Comparison of ENCODE assay signal across 41 cellular contexts in the genomic region with DNA sequence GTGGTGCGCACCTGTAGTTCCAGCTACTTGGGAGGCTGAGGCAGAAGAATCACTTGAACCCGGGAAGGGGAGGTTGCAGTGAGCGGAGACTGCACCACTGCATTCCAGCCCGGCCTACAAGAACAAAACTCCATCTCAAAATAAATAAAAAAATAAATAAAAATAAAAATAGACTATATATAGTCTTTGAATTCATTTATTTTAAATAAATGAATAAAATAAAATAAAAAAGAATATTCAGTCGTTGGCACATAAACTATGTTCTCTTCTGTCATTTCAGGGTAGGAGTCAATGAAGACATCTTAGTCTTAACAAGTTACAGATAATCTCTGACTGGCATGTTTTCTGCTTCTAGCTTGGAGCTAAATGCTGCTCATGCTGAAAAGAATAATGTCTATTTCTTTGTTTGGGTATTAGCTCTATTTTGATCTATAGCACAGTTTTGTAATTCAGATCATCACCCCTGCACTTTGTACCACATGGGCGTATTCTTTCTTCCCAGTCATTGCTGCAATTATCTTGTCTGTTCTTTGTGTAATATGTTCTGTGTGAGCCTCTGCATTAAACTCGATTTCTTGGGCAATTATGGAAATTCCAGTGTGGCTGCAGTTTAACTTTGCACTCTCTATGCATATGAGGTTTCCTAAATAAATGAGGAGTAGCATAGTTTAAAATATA. TPM values are rescaled to one million over a fixed set of nuclear protein-coding genes. Genes with fewer than 3 reads are reported as not detected.
"Had no signal": no experiment of that assay in that cellular context is flagged by ENCODE, and none has a peak within 500 bp of the region (broad histone marks: within the 10 kb centered on the region; RNA-seq: fewer than 3 reads in every experiment).

No MANE protein-coding gene starts in this region.

- H3K36me3 Mint-ChIP-seq: activated CD4-positive, alpha-beta memory T cell treated with anti-CD3 and anti-CD28 coated beads for 36 hours; activated CD8-positive, alpha-beta memory T cell treated with anti-CD3 and anti-CD28 coated beads, Interleukin-2, amount 10 ng/mL, durations not matched to agents 7 days and 5 days; activated naive CD4-positive, alpha-beta T cell treated with anti-CD3 and anti-CD28 coated beads, Interleukin-2, amount 10 ng/mL, durations not matched to agents 7 days and 5 days; activated naive CD4-positive, alpha-beta T cell treated with anti-CD3 and anti-CD28 coated beads, Interleukin-2, amount 50 U/mL, for 72 hours; activated naive CD8-positive, alpha-beta T cell treated with anti-CD3 and anti-CD28 coated beads, Interleukin-2, amount 10 ng/mL, durations not matched to agents 7 days and 5 days had no signal

- H3K4me1 ChIP-seq: esophagus muscularis mucosa, foreskin keratinocyte, gastrocnemius medialis had no signal

- H3K27ac ChIP-seq: brain microvascular endothelial cell, coronary artery, esophagus muscularis mucosa, foreskin keratinocyte, gastrocnemius medialis, WERI-Rb-1 had no signal

- H3K27ac Mint-ChIP-seq: activated CD4-positive, alpha-beta memory T cell treated with anti-CD3 and anti-CD28 coated beads for 36 hours; activated CD4-positive, alpha-beta T cell treated with anti-CD3 and anti-CD28 coated beads for 36 hours; activated CD4-positive, alpha-beta T cell treated with anti-CD3 and anti-CD28 coated beads, Interleukin-2, amount 10 ng/mL, durations not matched to agents 24 days and 14 days; activated CD8-positive, alpha-beta memory T cell treated with anti-CD3 and anti-CD28 coated beads, Interleukin-2, amount 10 ng/mL, durations not matched to agents 7 days and 5 days; activated CD8-positive, alpha-beta T cell treated with anti-CD3 and anti-CD28 coated beads, Interleukin-2, amount 10 ng/mL, durations not matched to agents 7 days and 5 days; activated naive CD4-positive, alpha-beta T cell treated with anti-CD3 and anti-CD28 coated beads, Interleukin-2, amount 10 ng/mL, durations not matched to agents 7 days and 5 days; activated naive CD4-positive, alpha-beta T cell treated with anti-CD3 and anti-CD28 coated beads, Interleukin-2, amount 50 U/mL, for 72 hours; activated naive CD8-positive, alpha-beta T cell treated with anti-CD3 and anti-CD28 coated beads, Interleukin-2, amount 10 ng/mL, durations not matched to agents 7 days and 5 days; activated T-helper 1 cell treated with anti-CD3 and anti-CD28 coated beads, Interleukin-12 subunit alpha, Interleukin-12 subunit beta, Interleukin-2, Interleukin-4 antibody, amounts not matched to agents 30 ng/mL and 10 ng/mL and 1 ng/mL, durations not matched to agents 14 hours and 24 hours and 36 hours; effector memory CD8-positive, alpha-beta T cell; T-helper 17 cell; T-helper 2 cell treated with Interferon-gamma antibody and Interleukin-4, amounts not matched to agents 5 μg/mL and 100 μg/mL, for 36 hours had no signal

- H3K27me3 ChIP-seq: brain microvascular endothelial cell, esophagus muscularis mucosa, foreskin keratinocyte, gastrocnemius medialis, heart left ventricle had no signal

- H3K36me3 ChIP-seq: brain microvascular endothelial cell, esophagus muscularis mucosa, gastrocnemius medialis, WERI-Rb-1 had no signal

- H3K4me3 ChIP-seq: coronary artery, esophagus muscularis mucosa, gastrocnemius medialis, heart left ventricle had no signal

- H3K4me1 Mint-ChIP-seq: activated CD4-positive, alpha-beta T cell treated with anti-CD3 and anti-CD28 coated beads for 36 hours; activated CD4-positive, alpha-beta T cell treated with anti-CD3 and anti-CD28 coated beads, Interleukin-2, amount 10 ng/mL, durations not matched to agents 24 days and 14 days; activated CD8-positive, alpha-beta memory T cell treated with anti-CD3 and anti-CD28 coated beads, Interleukin-2, amount 10 ng/mL, durations not matched to agents 7 days and 5 days; activated naive CD8-positive, alpha-beta T cell treated with anti-CD3 and anti-CD28 coated beads, Interleukin-2, amount 10 ng/mL, durations not matched to agents 7 days and 5 days; central memory CD8-positive, alpha-beta T cell; T-helper 17 cell had no signal

- H3K27me3 Mint-ChIP-seq: activated CD4-positive, alpha-beta T cell treated with anti-CD3 and anti-CD28 coated beads for 36 hours had no signal

- ATAC-seq: activated CD4-positive, alpha-beta T cell treated with anti-CD3 and anti-CD28 coated beads for 36 hours; activated CD8-positive, alpha-beta memory T cell treated with anti-CD3 and anti-CD28 coated beads, Interleukin-2, amount 10 ng/mL, durations not matched to agents 7 days and 5 days; activated CD8-positive, alpha-beta T cell treated with anti-CD3 and anti-CD28 coated beads, Interleukin-2, amount 10 ng/mL, durations not matched to agents 7 days and 5 days; activated naive CD4-positive, alpha-beta T cell treated with anti-CD3 and anti-CD28 coated beads, Interleukin-2, amount 50 U/mL, for 72 hours; effector memory CD8-positive, alpha-beta T cell; foreskin keratinocyte; gastrocnemius medialis; heart left ventricle; T-helper 17 cell had no signal

- DNase-seq: activated CD4-positive, alpha-beta memory T cell treated with anti-CD3 and anti-CD28 coated beads for 36 hours; activated CD4-positive, alpha-beta T cell treated with anti-CD3 and anti-CD28 coated beads for 36 hours; activated CD4-positive, alpha-beta T cell treated with anti-CD3 and anti-CD28 coated beads, Interleukin-2, amount 10 ng/mL, durations not matched to agents 24 days and 14 days; activated CD4-positive, CD25-positive, alpha-beta regulatory T cell; activated CD4-positive, CD25-positive, alpha-beta regulatory T cell treated with anti-CD3 and anti-CD28 coated beads, Interleukin-2, amount 50 U/mL, for 72 hours; activated CD8-positive, alpha-beta memory T cell treated with anti-CD3 and anti-CD28 coated beads, Interleukin-2, amount 10 ng/mL, durations not matched to agents 7 days and 5 days; activated CD8-positive, alpha-beta memory T cell treated with anti-CD3 and anti-CD28 coated beads, Interleukin-2, amount 50 U/mL, for 4 hours; activated CD8-positive, alpha-beta T cell treated with anti-CD3 and anti-CD28 coated beads, Interleukin-2, amount 10 ng/mL, durations not matched to agents 7 days and 5 days; activated gamma-delta T cell; activated naive CD4-positive, alpha-beta T cell; activated naive CD4-positive, alpha-beta T cell treated with anti-CD3 and anti-CD28 coated beads, Interleukin-2, amount 10 ng/mL, durations not matched to agents 7 days and 5 days; activated naive CD8-positive, alpha-beta T cell treated with anti-CD3 and anti-CD28 coated beads, Interleukin-2, amount 10 ng/mL, durations not matched to agents 7 days and 5 days; activated T-cell treated with anti-CD3 and anti-CD28 coated beads, Interleukin-2, amount 50 U/mL, for 1 hour; activated T-cell treated with anti-CD3 and anti-CD28 coated beads, Interleukin-2, amount 50 U/mL, for 48 hours; amniotic stem cell; anterior cingulate cortex; brain microvascular endothelial cell; dermis blood vessel endothelial cell; effector CD4-positive, alpha-beta T cell; effector memory CD8-positive, alpha-beta T cell; erythroblast; foreskin keratinocyte; gastrocnemius medialis; glutamatergic neuron; heart left ventricle; T-helper 1 cell; T-helper 17 cell; T1000; WERI-Rb-1 had no signal

- H3K4me3 Mint-ChIP-seq: activated CD4-positive, alpha-beta memory T cell treated with anti-CD3 and anti-CD28 coated beads for 36 hours; activated CD4-positive, alpha-beta T cell treated with anti-CD3 and anti-CD28 coated beads for 36 hours; activated CD4-positive, alpha-beta T cell treated with anti-CD3 and anti-CD28 coated beads, Interleukin-2, amount 10 ng/mL, durations not matched to agents 24 days and 14 days; activated CD8-positive, alpha-beta memory T cell treated with anti-CD3 and anti-CD28 coated beads, Interleukin-2, amount 10 ng/mL, durations not matched to agents 7 days and 5 days; activated CD8-positive, alpha-beta T cell treated with anti-CD3 and anti-CD28 coated beads, Interleukin-2, amount 10 ng/mL, durations not matched to agents 7 days and 5 days; activated naive CD4-positive, alpha-beta T cell treated with anti-CD3 and anti-CD28 coated beads, Interleukin-2, amount 10 ng/mL, durations not matched to agents 7 days and 5 days; activated naive CD8-positive, alpha-beta T cell treated with anti-CD3 and anti-CD28 coated beads, Interleukin-2, amount 10 ng/mL, durations not matched to agents 7 days and 5 days; activated T-helper 1 cell treated with anti-CD3 and anti-CD28 coated beads, Interleukin-12 subunit alpha, Interleukin-12 subunit beta, Interleukin-2, Interleukin-4 antibody, amounts not matched to agents 30 ng/mL and 10 ng/mL and 1 ng/mL, durations not matched to agents 14 hours and 24 hours and 36 hours; central memory CD8-positive, alpha-beta T cell; effector memory CD8-positive, alpha-beta T cell; T-helper 17 cell; T-helper 2 cell treated with Interferon-gamma antibody and Interleukin-4, amounts not matched to agents 5 μg/mL and 100 μg/mL, for 36 hours had no signal

- H3K9me3 Mint-ChIP-seq: activated CD4-positive, alpha-beta memory T cell treated with anti-CD3 and anti-CD28 coated beads for 36 hours; activated CD4-positive, alpha-beta T cell treated with anti-CD3 and anti-CD28 coated beads, Interleukin-2, amount 10 ng/mL, durations not matched to agents 24 days and 14 days; activated naive CD4-positive, alpha-beta T cell treated with anti-CD3 and anti-CD28 coated beads, Interleukin-2, amount 10 ng/mL, durations not matched to agents 7 days and 5 days; activated naive CD4-positive, alpha-beta T cell treated with anti-CD3 and anti-CD28 coated beads, Interleukin-2, amount 50 U/mL, for 72 hours; activated naive CD8-positive, alpha-beta T cell treated with anti-CD3 and anti-CD28 coated beads, Interleukin-2, amount 10 ng/mL, durations not matched to agents 7 days and 5 days; activated T-helper 1 cell treated with anti-CD3 and anti-CD28 coated beads, Interleukin-12 subunit alpha, Interleukin-12 subunit beta, Interleukin-2, Interleukin-4 antibody, amounts not matched to agents 30 ng/mL and 10 ng/mL and 1 ng/mL, durations not matched to agents 14 hours and 24 hours and 36 hours; central memory CD8-positive, alpha-beta T cell; effector memory CD8-positive, alpha-beta T cell; T-helper 2 cell treated with Interferon-gamma antibody and Interleukin-4, amounts not matched to agents 5 μg/mL and 100 μg/mL, for 36 hours had no signal

- H3K9me3 ChIP-seq: esophagus muscularis mucosa, gastrocnemius medialis, heart left ventricle had no signal

RNA-seq across cellular contexts. Expression of gene MS4A14, which starts 1.5 kb away (rescaled TPM):
- total RNA-seq: activated CD4-positive, alpha-beta memory T cell treated with anti-CD3 and anti-CD28 coated beads for 36 hours; activated CD4-positive, alpha-beta T cell treated with anti-CD3 and anti-CD28 coated beads for 36 hours; activated CD4-positive, alpha-beta T cell treated with anti-CD3 and anti-CD28 coated beads, Interleukin-2, amount 10 ng/mL, durations not matched to agents 24 days and 14 days; activated CD8-positive, alpha-beta memory T cell treated with anti-CD3 and anti-CD28 coated beads for 36 hours; activated CD8-positive, alpha-beta memory T cell treated with anti-CD3 and anti-CD28 coated beads, Interleukin-2, amount 10 ng/mL, durations not matched to agents 7 days and 5 days; activated CD8-positive, alpha-beta T cell treated with anti-CD3 and anti-CD28 coated beads, Interleukin-2, amount 10 ng/mL, durations not matched to agents 7 days and 5 days; activated naive CD4-positive, alpha-beta T cell treated with anti-CD3 and anti-CD28 coated beads, Interleukin-2, amount 50 U/mL, for 72 hours; activated T-helper 1 cell treated with anti-CD3 and anti-CD28 coated beads, Interleukin-12 subunit alpha, Interleukin-12 subunit beta, Interleukin-2, Interleukin-4 antibody, amounts not matched to agents 30 ng/mL and 10 ng/mL and 1 ng/mL, durations not matched to agents 14 hours and 24 hours and 36 hours; astrocyte; bronchial epithelial cell; cerebellum; dermis blood vessel endothelial cell; foreskin keratinocyte had no signal
- polyA plus RNA-seq: foreskin keratinocyte had no signal

RNA-seq across cellular contexts. Expression of gene MS4A7, which starts 16.5 kb away (rescaled TPM):
- total RNA-seq: activated CD4-positive, alpha-beta memory T cell treated with anti-CD3 and anti-CD28 coated beads for 36 hours; activated CD4-positive, alpha-beta T cell treated with anti-CD3 and anti-CD28 coated beads for 36 hours; activated CD4-positive, alpha-beta T cell treated with anti-CD3 and anti-CD28 coated beads, Interleukin-2, amount 10 ng/mL, durations not matched to agents 24 days and 14 days; activated CD8-positive, alpha-beta memory T cell treated with anti-CD3 and anti-CD28 coated beads for 36 hours; activated CD8-positive, alpha-beta memory T cell treated with anti-CD3 and anti-CD28 coated beads, Interleukin-2, amount 10 ng/mL, durations not matched to agents 7 days and 5 days; activated CD8-positive, alpha-beta T cell treated with anti-CD3 and anti-CD28 coated beads, Interleukin-2, amount 10 ng/mL, durations not matched to agents 7 days and 5 days; activated naive CD4-positive, alpha-beta T cell treated with anti-CD3 and anti-CD28 coated beads, Interleukin-2, amount 50 U/mL, for 72 hours; activated T-helper 1 cell treated with anti-CD3 and anti-CD28 coated beads, Interleukin-12 subunit alpha, Interleukin-12 subunit beta, Interleukin-2, Interleukin-4 antibody, amounts not matched to agents 30 ng/mL and 10 ng/mL and 1 ng/mL, durations not matched to agents 14 hours and 24 hours and 36 hours; astrocyte; bronchial epithelial cell; dermis blood vessel endothelial cell; foreskin keratinocyte had no signal
- polyA plus RNA-seq: foreskin keratinocyte had no signal

RNA-seq across cellular contexts. Expression of gene MS4A5, which starts 34.6 kb away (rescaled TPM):
- total RNA-seq: activated CD4-positive, alpha-beta memory T cell treated with anti-CD3 and anti-CD28 coated beads for 36 hours; activated CD4-positive, alpha-beta T cell treated with anti-CD3 and anti-CD28 coated beads for 36 hours; activated CD4-positive, alpha-beta T cell treated with anti-CD3 and anti-CD28 coated beads, Interleukin-2, amount 10 ng/mL, durations not matched to agents 24 days and 14 days; activated CD8-positive, alpha-beta memory T cell treated with anti-CD3 and anti-CD28 coated beads for 36 hours; activated CD8-positive, alpha-beta memory T cell treated with anti-CD3 and anti-CD28 coated beads, Interleukin-2, amount 10 ng/mL, durations not matched to agents 7 days and 5 days; activated CD8-positive, alpha-beta T cell treated with anti-CD3 and anti-CD28 coated beads, Interleukin-2, amount 10 ng/mL, durations not matched to agents 7 days and 5 days; activated naive CD4-positive, alpha-beta T cell treated with anti-CD3 and anti-CD28 coated beads, Interleukin-2, amount 50 U/mL, for 72 hours; activated naive CD8-positive, alpha-beta T cell treated with anti-CD3 and anti-CD28 coated beads, Interleukin-2, amount 10 ng/mL, durations not matched to agents 7 days and 5 days; activated T-helper 1 cell treated with anti-CD3 and anti-CD28 coated beads, Interleukin-12 subunit alpha, Interleukin-12 subunit beta, Interleukin-2, Interleukin-4 antibody, amounts not matched to agents 30 ng/mL and 10 ng/mL and 1 ng/mL, durations not matched to agents 14 hours and 24 hours and 36 hours; astrocyte; bronchial epithelial cell; cardiac septum; cerebellum; dermis blood vessel endothelial cell; esophagus muscularis mucosa; foreskin keratinocyte; gastrocnemius medialis; heart left ventricle; T-helper 17 cell had no signal
- polyA plus RNA-seq: adipose tissue, foreskin keratinocyte, heart left ventricle had no signal
